14 cellular contexts compared by ENCODE assay signal in genomic region chr7:129134356-129134972, GRCh38. TPM values are rescaled to one million over a fixed set of nuclear protein-coding genes. Genes with fewer than 3 reads are reported as not detected.
A peak's percentile ranks its signal among the peaks of the same experiment; 100 is the strongest.
DNase-seq lines count a peak whose midpoint lies in the region; ATAC-seq and TF ChIP-seq lines count a peak whose summit lies in the region.
"Had no signal": no experiment of that assay in that cellular context is flagged by ENCODE, and none has a peak within 500 bp of the region (broad histone marks: within the 10 kb centered on the region; RNA-seq: fewer than 3 reads in every experiment).

No MANE protein-coding gene starts in this region.

- intact Hi-C loops in CD4-positive, alpha-beta memory T cell (cut with micrococcal nuclease), result no loop called here
- intact Hi-C loops in mucosa of descending colon (cut with DNase I, micrococcal nuclease), result no loop called here

- H3K4me1 Mint-ChIP-seq in CD4-positive, alpha-beta memory T cell, result peaks cover 20 to 33% (median 24%) of the 10 kb centered on the region in 4 donors
- H3K4me1 Mint-ChIP-seq in activated T-helper 17 cell treated with anti-CD3 and anti-CD28 coated beads, Interleukin-2, amount 50 U/mL, for 72 hours, result peaks cover 21% of the 10 kb centered on the region

- no peak overlapping the region for H3K27ac ChIP-seq in CD4-positive, alpha-beta memory T cell (ENCODE audit: low read depth, low read length)
- H3K27ac ChIP-seq in HL-60 (replicated peaks), result peak overlapping the region; percentile 12; the same call in 1 of the 2 replicates
- H3K27ac ChIP-seq: parathyroid adenoma had no signal

- H3K36me3 ChIP-seq in CD4-positive, alpha-beta memory T cell (ENCODE audit: insufficient read depth, low read length), result no peaks in the 10 kb centered on the region
- no peaks in the 10 kb centered on the region for H3K36me3 ChIP-seq in mucosa of descending colon (ENCODE audit: low read depth)
- H3K36me3 ChIP-seq: left lung, Peyer's patch had no signal

- H3K27ac Mint-ChIP-seq in CD4-positive, alpha-beta memory T cell, result peak overlapping the region in 6 of 7 donors; percentile 12 to 98 (median 74)
- H3K27ac Mint-ChIP-seq in activated T-helper 17 cell treated with anti-CD3 and anti-CD28 coated beads, Interleukin-2, amount 50 U/mL, for 72 hours, result peak overlapping the region; percentile 6
- H3K27ac Mint-ChIP-seq: activated T-helper 2 cell treated with anti-CD3 and anti-CD28 coated beads, Interferon-gamma antibody, Interleukin-2, Interleukin-4, amounts not matched to agents 10 μg/mL and 5 μg/mL and 100 μg/mL, durations not matched to agents 14 hours and 24 hours and 36 hours had no signal

- no peaks in the 10 kb centered on the region for H3K27me3 ChIP-seq in CD4-positive, alpha-beta memory T cell (ENCODE audit: insufficient read depth, low read length)
- H3K27me3 ChIP-seq in HL-60 (ENCODE audit: insufficient read depth, poor library complexity, severe bottlenecking), result no peaks in the 10 kb centered on the region
- H3K27me3 ChIP-seq: left lung, Peyer's patch had no signal

- TF ChIP-seq CTCF in HL-60 (IDR thresholded peaks at IDR 0.05; ENCODE audit: insufficient read depth, low read length) (no peak), mucosa of descending colon (IDR thresholded peaks at IDR 0.05) (no peak)

- ATAC-seq in activated T-helper 17 cell treated with anti-CD3 and anti-CD28 coated beads, Interleukin-2, amount 50 U/mL, for 72 hours (replicated peaks), result no peak
- ATAC-seq in mucosa of descending colon, result peak; percentile 31
- ATAC-seq in HG03354 (IDR thresholded peaks at IDR 0.05; ENCODE audit: poor library complexity, severe bottlenecking, unreplicated experiment), result no peak
- ATAC-seq: left lung had no signal

- peaks cover 24% of the 10 kb centered on the region for H3K4me1 ChIP-seq in CD4-positive, alpha-beta memory T cell (ENCODE audit: insufficient read depth, low read length)
- H3K4me1 ChIP-seq in mucosa of descending colon (ENCODE audit: low read depth), result no peaks in the 10 kb centered on the region

- no peaks in the 10 kb centered on the region for H3K27me3 Mint-ChIP-seq in CD4-positive, alpha-beta memory T cell
- H3K27me3 Mint-ChIP-seq in activated T-helper 17 cell treated with anti-CD3 and anti-CD28 coated beads, Interleukin-2, amount 50 U/mL, for 72 hours, result no peaks in the 10 kb centered on the region

- no peaks in the 10 kb centered on the region for H3K9me3 ChIP-seq in CD4-positive, alpha-beta memory T cell (ENCODE audit: control insufficient read depth in 1 of 2, low read length in 2 of 2)
- no peaks in the 10 kb centered on the region for H3K9me3 ChIP-seq in mucosa of descending colon
- H3K9me3 ChIP-seq: left lung, Peyer's patch had no signal

- H3K4me3 Mint-ChIP-seq in CD4-positive, alpha-beta memory T cell, result peak overlapping the region in 7 of 8 donors; percentile 4 to 78 (median 67)
- H3K4me3 Mint-ChIP-seq in activated T-helper 17 cell treated with anti-CD3 and anti-CD28 coated beads, Interleukin-2, amount 50 U/mL, for 72 hours, result no peak overlapping the region

- POLR2A ChIA-PET in CD4-positive, alpha-beta memory T cell (lab: Charles Lee; ENCODE audit: partially characterized antibody), result no interaction called here

- CTCF ChIA-PET in CD4-positive, alpha-beta memory T cell (lab: Charles Lee; ENCODE audit: partially characterized antibody), result interaction anchor here (0.8 to 1.0 kb wide), 1 partner anchor 29 kb away, joined by 3 to 5 read pairs; no protein-coding TSS in a partner anchor

- H3K36me3 Mint-ChIP-seq in CD4-positive, alpha-beta memory T cell, result no peaks in the 10 kb centered on the region
- no peaks in the 10 kb centered on the region for H3K36me3 Mint-ChIP-seq in activated T-helper 17 cell treated with anti-CD3 and anti-CD28 coated beads, Interleukin-2, amount 50 U/mL, for 72 hours (ENCODE audit: low read depth)

- no peak for DNase-seq in CD4-positive, alpha-beta memory T cell
- DNase-seq in HL-60 (ENCODE audit: low read depth in 1 of 2, low spot score in 1 of 2), result peak in 1 of 2 experiments; percentile 15
- DNase-seq in mucosa of descending colon, result no peak
- no peak for DNase-seq in NCI-H2227 (lab: John Stamatoyannopoulos, UW; ENCODE audit: unreplicated experiment)
- no peak for DNase-seq in activated T-cell treated with anti-CD3 and anti-CD28 coated beads, Interleukin-2, amount 50 U/mL, for 48 hours
- DNase-seq in glomerular visceral epithelial cell (ENCODE audit: extremely low spot score), result no peak
- DNase-seq: activated CD4-positive, CD25-positive, alpha-beta regulatory T cell; left lung; stimulated activated CD4-positive, alpha-beta T cell treated with anti-CD3 and anti-CD28 coated beads, Interleukin-4, amount 100 ng/mL, for 24 hours had no signal

- peaks cover 0 to 2% (median 0%) of the 10 kb centered on the region in 8 donors for H3K9me3 Mint-ChIP-seq in CD4-positive, alpha-beta memory T cell
- no peaks in the 10 kb centered on the region for H3K9me3 Mint-ChIP-seq in activated T-helper 17 cell treated with anti-CD3 and anti-CD28 coated beads, Interleukin-2, amount 50 U/mL, for 72 hours
- H3K9me3 Mint-ChIP-seq: activated T-helper 2 cell treated with anti-CD3 and anti-CD28 coated beads, Interferon-gamma antibody, Interleukin-2, Interleukin-4, amounts not matched to agents 10 μg/mL and 5 μg/mL and 100 μg/mL, durations not matched to agents 14 hours and 24 hours and 36 hours had no signal

- H3K4me3 ChIP-seq in CD4-positive, alpha-beta memory T cell (ENCODE audit: low read length in 2 of 2), result no peak overlapping the region
- H3K4me3 ChIP-seq in HL-60 (replicated peaks; ENCODE audit: insufficient read depth, low read length) (no peak overlapping the region), mucosa of descending colon (no peak overlapping the region)
- H3K4me3 ChIP-seq: left lung, Peyer's patch had no signal

RNA-seq across cellular contexts. Expression of gene TSPAN33, which starts 10.0 kb away (rescaled TPM):
- total RNA-seq in CD4-positive, alpha-beta memory T cell, result 1 to 10 TPM in 1 of 2 experiments, under 1 TPM in 1; 0.83 to 1.0 TPM
- polyA plus RNA-seq in CD4-positive, alpha-beta memory T cell, result 1 to 10 TPM in 1 of 2 donors, under 1 TPM in 1; 0.89 to 6.3 TPM
- total RNA-seq in activated T-helper 17 cell treated with anti-CD3 and anti-CD28 coated beads, Interleukin-2, amount 50 U/mL, for 72 hours, result 1 to 10 TPM in 1 of 2 donors, under 1 TPM in 1; 0.67 to 2.6 TPM
- total RNA-seq in mucosa of descending colon, result 10 to 100 TPM in 1 of 3 donors, 1 to 10 TPM in 2; 9.8 to 15.1 (median 10.0) TPM

RNA-seq across cellular contexts. Expression of gene SMO, which starts 54.0 kb away (rescaled TPM):
- not detected for total RNA-seq in CD4-positive, alpha-beta memory T cell
- not detected for polyA plus RNA-seq in CD4-positive, alpha-beta memory T cell
- total RNA-seq in activated T-helper 17 cell treated with anti-CD3 and anti-CD28 coated beads, Interleukin-2, amount 50 U/mL, for 72 hours, result under 1 TPM in 1 of 2 donors, not detected in 1; 0.08 TPM
- total RNA-seq in mucosa of descending colon, result 10 to 100 TPM in 1 of 3 donors, 1 to 10 TPM in 2; 2.1 to 11.2 (median 2.2) TPM
